25 cellular contexts compared by ENCODE assay signal in genomic region chr1:38119000-38119399, GRCh38.
"Had no signal": no experiment of that assay in that cellular context is flagged by ENCODE, and none has a peak within 500 bp of the region (broad histone marks: within the 10 kb centered on the region; RNA-seq: fewer than 3 reads in every experiment).

No MANE protein-coding gene starts in this region.

- H3K4me1 ChIP-seq: breast epithelium, left lung, parathyroid adenoma had no signal

- DNase-seq: activated B cell treated with CpG ODN at 0.5 μM for 24 hours; activated CD4-positive, alpha-beta T cell treated with anti-CD3 and anti-CD28 coated beads for 36 hours; activated CD4-positive, alpha-beta T cell treated with anti-CD3 and anti-CD28 coated beads, Interleukin-2, amount 50 U/mL, for 48 hours; activated CD8-positive, alpha-beta memory T cell treated with anti-CD3 and anti-CD28 coated beads, Interleukin-2, amount 50 U/mL, for 48 hours; activated naive CD4-positive, alpha-beta T cell; activated T-cell treated with anti-CD3 and anti-CD28 coated beads, Interleukin-2, amount 50 U/mL, for 4 hours; cortex of kidney; erythroblast; foreskin fibroblast; kidney glomerular epithelial cell; left lung; naive thymus-derived CD4-positive, alpha-beta T cell; nucleus accumbens; right lobe of liver; stimulated activated CD4-positive, alpha-beta T cell treated with anti-CD3 and anti-CD28 coated beads, Interleukin-2, amount 100 ng/mL, for 48 hours; stimulated activated naive CD4-positive, alpha-beta T cell treated with Interleukin-2 at 50 U/mL for 16 hours; T-helper 9 cell; upper lobe of left lung had no signal

- FAIRE-seq: astrocyte had no signal

- H3K27me3 Mint-ChIP-seq: activated B cell treated with CpG ODN at 0.5 μM for 24 hours; activated CD4-positive, alpha-beta T cell treated with anti-CD3 and anti-CD28 coated beads for 36 hours; activated naive CD8-positive, alpha-beta T cell had no signal

- H3K27ac ChIP-seq: breast epithelium, left lung, parathyroid adenoma, right lobe of liver, upper lobe of left lung had no signal

- H3K27ac Mint-ChIP-seq: activated B cell treated with CpG ODN at 0.5 μM for 24 hours; activated CD4-positive, alpha-beta T cell treated with anti-CD3 and anti-CD28 coated beads for 36 hours; activated naive CD8-positive, alpha-beta T cell; activated T-helper 2 cell treated with anti-CD3 and anti-CD28 coated beads, Interferon-gamma antibody, Interleukin-2, Interleukin-4, amounts not matched to agents 10 μg/mL and 5 μg/mL and 100 μg/mL, durations not matched to agents 14 hours and 24 hours and 36 hours; naive thymus-derived CD4-positive, alpha-beta T cell had no signal

- H2AFZ ChIP-seq: parathyroid adenoma had no signal

- H3K9ac ChIP-seq: parathyroid adenoma had no signal

- H3K4me2 ChIP-seq: smooth muscle cell had no signal

- H3K36me3 Mint-ChIP-seq: activated naive CD8-positive, alpha-beta T cell; naive thymus-derived CD4-positive, alpha-beta T cell had no signal

- H3K4me1 Mint-ChIP-seq: naive thymus-derived CD4-positive, alpha-beta T cell had no signal

- H3K9me3 Mint-ChIP-seq: activated B cell treated with CpG ODN at 0.5 μM for 24 hours; activated T-cell treated with anti-CD3 and anti-CD28 coated beads, Interleukin-2, amount 50 U/mL, for 4 hours; activated T-helper 2 cell treated with anti-CD3 and anti-CD28 coated beads, Interferon-gamma antibody, Interleukin-2, Interleukin-4, amounts not matched to agents 10 μg/mL and 5 μg/mL and 100 μg/mL, durations not matched to agents 14 hours and 24 hours and 36 hours; naive thymus-derived CD4-positive, alpha-beta T cell had no signal

- H3K36me3 ChIP-seq: breast epithelium, left lung, right lobe of liver, upper lobe of left lung had no signal

- H3K27me3 ChIP-seq: left lung, right lobe of liver, upper lobe of left lung had no signal

- H3K4me3 Mint-ChIP-seq: activated B cell treated with CpG ODN at 0.5 μM for 24 hours; activated CD4-positive, alpha-beta T cell treated with anti-CD3 and anti-CD28 coated beads for 36 hours; activated naive CD8-positive, alpha-beta T cell; activated T-cell treated with anti-CD3 and anti-CD28 coated beads, Interleukin-2, amount 50 U/mL, for 4 hours; naive thymus-derived CD4-positive, alpha-beta T cell had no signal

- H3K9me3 ChIP-seq: breast epithelium, left lung, right lobe of liver, upper lobe of left lung had no signal

- H3K4me3 ChIP-seq: breast epithelium, left lung, lung, right lobe of liver, smooth muscle cell, upper lobe of left lung had no signal
